25 cellular contexts compared by ENCODE assay signal in genomic region chr6:25157183-25157582, GRCh38.
"Had no signal": no experiment of that assay in that cellular context is flagged by ENCODE, and none has a peak within 500 bp of the region (broad histone marks: within the 10 kb centered on the region; RNA-seq: fewer than 3 reads in every experiment).

No MANE protein-coding gene starts in this region.

- H3K4me3 Mint-ChIP-seq: activated CD4-positive, alpha-beta T cell treated with anti-CD3 and anti-CD28 coated beads for 36 hours; activated CD4-positive, alpha-beta T cell treated with anti-CD3 and anti-CD28 coated beads, Interleukin-2, amount 10 ng/mL, durations not matched to agents 7 days and 5 days; activated CD8-positive, alpha-beta T cell treated with anti-CD3 and anti-CD28 coated beads, Interleukin-2, amount 10 ng/mL, durations not matched to agents 7 days and 5 days; activated T-cell treated with anti-CD3 and anti-CD28 coated beads, Interleukin-2, amount 50 U/mL, for 24 hours; brain; T-helper 1 cell treated with Interleukin-12 subunit alpha and Interleukin-12 subunit beta and Interleukin-4 antibody, amounts not matched to agents 30 μg/mL and 1 μg/mL, for 36 hours; WTC11 had no signal

- H3K4me1 Mint-ChIP-seq: brain had no signal

- ATAC-seq: activated CD4-positive, alpha-beta T cell treated with anti-CD3 and anti-CD28 coated beads for 36 hours; activated CD4-positive, CD25-positive, alpha-beta regulatory T cell treated with anti-CD3 and anti-CD28 coated beads, Interleukin-2, amount 50 U/mL, for 24 hours; activated CD8-positive, alpha-beta T cell treated with anti-CD3 and anti-CD28 coated beads, Interleukin-2, amount 10 ng/mL, durations not matched to agents 7 days and 5 days; activated naive CD4-positive, alpha-beta T cell treated with anti-CD3 and anti-CD28 coated beads, Interleukin-2, amount 50 U/mL, for 72 hours; WTC11 had no signal

- H3K27me3 Mint-ChIP-seq: activated CD4-positive, alpha-beta T cell treated with anti-CD3 and anti-CD28 coated beads, Interleukin-2, amount 10 ng/mL, durations not matched to agents 7 days and 5 days; activated T-cell treated with anti-CD3 and anti-CD28 coated beads, Interleukin-2, amount 50 U/mL, for 24 hours had no signal

- H3K36me3 Mint-ChIP-seq: brain had no signal

- H3K27ac Mint-ChIP-seq: activated CD4-positive, alpha-beta T cell treated with anti-CD3 and anti-CD28 coated beads for 36 hours; activated CD4-positive, alpha-beta T cell treated with anti-CD3 and anti-CD28 coated beads, Interleukin-2, amount 10 ng/mL, durations not matched to agents 7 days and 5 days; activated CD8-positive, alpha-beta T cell treated with anti-CD3 and anti-CD28 coated beads, Interleukin-2, amount 10 ng/mL, durations not matched to agents 7 days and 5 days; activated naive CD4-positive, alpha-beta T cell treated with anti-CD3 and anti-CD28 coated beads, Interleukin-2, amount 50 U/mL, for 72 hours; activated T-cell treated with anti-CD3 and anti-CD28 coated beads, Interleukin-2, amount 50 U/mL, for 24 hours; brain; WTC11 had no signal

- DNase-seq: activated CD4-positive, alpha-beta T cell treated with anti-CD3 and anti-CD28 coated beads for 36 hours; activated CD4-positive, alpha-beta T cell treated with anti-CD3 and anti-CD28 coated beads, Interleukin-2, amount 10 ng/mL, durations not matched to agents 7 days and 5 days; activated CD4-positive, alpha-beta T cell treated with anti-CD3 and anti-CD28 coated beads, Interleukin-2, amount 50 U/mL, for 48 hours; activated CD8-positive, alpha-beta T cell treated with anti-CD3 and anti-CD28 coated beads, Interleukin-2, amount 10 ng/mL, durations not matched to agents 7 days and 5 days; activated gamma-delta T cell; activated naive CD4-positive, alpha-beta T cell treated with Interleukin-2 at 50 U/mL for 16 hours; activated T-cell treated with anti-CD3 and anti-CD28 coated beads, Interleukin-2, amount 50 U/mL, for 24 hours; adrenal gland; caudate nucleus; cerebellar nuclear complex; Karpas-422; KBM-7; NCI-H1105 treated with DMSO at 0.1 percent for 48 hours; NCI-H1436; NCI-H1694; NCI-H2029; NCI-H345; NCI-H524 treated with DMSO at 0.1 percent for 48 hours; Right ventricle myocardium superior; SK-N-SH had no signal
